ENCODE assay signal across 29 cellular contexts in the genomic region with DNA sequence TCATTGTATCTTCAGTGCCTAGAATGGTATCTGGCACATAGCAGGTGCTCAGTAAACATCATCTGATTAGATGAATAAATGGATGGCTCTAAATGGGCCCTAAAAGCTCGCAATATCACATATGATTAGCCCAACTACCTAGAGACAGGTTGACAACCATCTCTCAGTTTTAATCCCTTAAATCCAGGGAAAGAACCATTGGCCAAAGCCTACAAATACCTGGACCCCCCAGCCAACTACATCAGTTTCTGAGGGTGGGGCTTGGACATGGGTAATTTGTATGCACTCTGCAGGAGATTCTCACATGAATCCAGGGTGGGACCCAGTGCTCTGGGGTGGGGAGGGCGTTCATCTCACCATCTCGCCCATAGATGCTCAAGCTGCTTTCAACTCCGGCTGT. TPM values are rescaled to one million over a fixed set of nuclear protein-coding genes. Genes with fewer than 3 reads are reported as not detected.
"Had no signal": no experiment of that assay in that cellular context is flagged by ENCODE, and none has a peak within 500 bp of the region (broad histone marks: within the 10 kb centered on the region; RNA-seq: fewer than 3 reads in every experiment).

No MANE protein-coding gene starts in this region.

- DNase-seq: activated CD4-positive, alpha-beta T cell treated with anti-CD3 and anti-CD28 coated beads for 1 hour; activated CD4-positive, alpha-beta T cell treated with anti-CD3 and anti-CD28 coated beads, Interleukin-2, amount 10 ng/mL, durations not matched to agents 24 days and 14 days; activated CD4-positive, alpha-beta T cell treated with anti-CD3 and anti-CD28 coated beads, Interleukin-2, amount 50 U/mL, for 48 hours; activated CD8-positive, alpha-beta memory T cell treated with anti-CD3 and anti-CD28 coated beads, Interleukin-2, amount 10 ng/mL, durations not matched to agents 7 days and 5 days; activated effector memory CD4-positive, alpha-beta T cell treated with Interleukin-2 at 50 U/mL for 16 hours; activated naive CD4-positive, alpha-beta T cell; activated T-cell treated with anti-CD3 and anti-CD28 coated beads, Interleukin-2, amount 50 U/mL, for 24 hours; aorta; caudate nucleus; KG1; MG63; MV-4-11; NCI-H1105; NCI-H1436; NCI-H1694 treated with DMSO at 0.1 percent for 48 hours; NCI-H2081; NCI-H2171; NCI-H2227 treated with DMSO at 0.1 percent for 48 hours; NCI-H446 treated with DMSO at 0.1 percent for 48 hours; NCI-H524 treated with DMSO at 0.1 percent for 48 hours; NCI-H748 treated with DMSO at 0.1 percent for 48 hours; NK-92 treated with Interleukin-12 subunit alpha and Interleukin-12 subunit beta, amount 100 ng/mL, for 24 hours; PC-3; SHP77; T-helper 9 cell had no signal

- ATAC-seq: activated CD8-positive, alpha-beta memory T cell treated with anti-CD3 and anti-CD28 coated beads, Interleukin-2, amount 10 ng/mL, durations not matched to agents 7 days and 5 days; PC-3; SK-N-SH treated with all-trans-retinoic acid at 6 μM for 48 hours; WTC11 had no signal

- H3K27ac ChIP-seq: breast epithelium, SJSA1 had no signal

- H3K4me1 ChIP-seq: breast epithelium, SJSA1 had no signal

- H3K9me3 ChIP-seq: breast epithelium, MG63, SJSA1 had no signal

- H3K4me3 ChIP-seq: breast epithelium, MG63, SJSA1 had no signal

- H3K36me3 ChIP-seq: breast epithelium, MG63, SJSA1 had no signal

RNA-seq across cellular contexts. Expression of a gene that starts 4.8 kb away (rescaled TPM):
- total RNA-seq: PC-3, SJSA1 had no signal
